ENCODE assay signal across 17 cellular contexts in genomic region chr19:29711584-29712132, GRCh38. TPM values are rescaled to one million over a fixed set of nuclear protein-coding genes. Genes with fewer than 3 reads are reported as not detected.
DNase-seq lines count a peak whose midpoint lies in the region; ATAC-seq and TF ChIP-seq lines count a peak whose summit lies in the region.
"Had no signal": no experiment of that assay in that cellular context is flagged by ENCODE, and none has a peak within 500 bp of the region (broad histone marks: within the 10 kb centered on the region; RNA-seq: fewer than 3 reads in every experiment).

No MANE protein-coding gene starts in this region.

- H3K36me3 Mint-ChIP-seq in activated naive CD4-positive, alpha-beta T cell treated with anti-CD3 and anti-CD28 coated beads for 36 hours (ENCODE audit: low read depth), result peaks cover 23% of the 10 kb centered on the region
- H3K36me3 Mint-ChIP-seq in activated CD4-positive, alpha-beta memory T cell treated with anti-CD3 and anti-CD28 coated beads for 36 hours, result peaks cover 20% of the 10 kb centered on the region
- peaks cover 0 to 6% (median 5%) of the 10 kb centered on the region in 3 donors for H3K36me3 Mint-ChIP-seq in immature natural killer cell

- H4K8ac ChIP-seq in mesendoderm (ENCODE audit: low read depth, low read length), result no peak overlapping the region

- H2BK15ac ChIP-seq in mesendoderm (replicated peaks; ENCODE audit: low read depth), result no peak overlapping the region

- peaks cover 11% of the 10 kb centered on the region for H3K4me1 ChIP-seq in thymus (ENCODE audit: control insufficient read depth, insufficient read depth, low read length)
- peaks cover 8% of the 10 kb centered on the region for H3K4me1 ChIP-seq in mesendoderm (ENCODE audit: control insufficient read depth, low read depth, low read length)
- H3K4me1 ChIP-seq in colonic mucosa, result peaks cover 18% of the 10 kb centered on the region

- H2AK5ac ChIP-seq in mesendoderm (ENCODE audit: low read length), result no peak overlapping the region

- intact Hi-C loops in activated naive CD4-positive, alpha-beta T cell treated with anti-CD3 and anti-CD28 coated beads for 36 hours (cut with micrococcal nuclease), result loop anchor here (10.0 kb wide), 1 partner anchor 513 kb away; no protein-coding TSS in a partner anchor
- intact Hi-C loops in activated CD4-positive, alpha-beta memory T cell treated with anti-CD3 and anti-CD28 coated beads for 36 hours (cut with micrococcal nuclease), result loop anchor here (10.0 kb wide), 1 partner anchor 187 kb away; the partner anchor contains the start of gene VSTM2B
- intact Hi-C loops in colonic mucosa (cut with DNase I), result no loop called here

- no peak overlapping the region for H2BK5ac ChIP-seq in mesendoderm (ENCODE audit: low read length)

- CTCF ChIA-PET in activated naive CD4-positive, alpha-beta T cell treated with anti-CD3 and anti-CD28 coated beads for 36 hours (lab: Charles Lee), result interaction anchor here (0.9 to 7.7 kb wide), 7 partner anchors 10 to 159 kb away, joined by 3 to 145 read pairs (median 5); partner anchors contain the start of genes PLEKHF1 and POP4
- CTCF ChIA-PET in activated CD4-positive, alpha-beta memory T cell treated with anti-CD3 and anti-CD28 coated beads for 36 hours (lab: Charles Lee), result interaction anchor here (0.9 to 8.5 kb wide), 6 partner anchors 19 to 161 kb away, joined by 3 to 192 read pairs (median 8); partner anchors contain the start of gene POP4

- POLR2A ChIA-PET in activated CD4-positive, alpha-beta memory T cell treated with anti-CD3 and anti-CD28 coated beads for 36 hours (lab: Charles Lee), result interaction anchor here (0.7 to 2.1 kb wide), 2 partner anchors 46 to 106 kb away, joined by 3 to 6 read pairs; partner anchors contain the start of genes PLEKHF1 and POP4

- no peaks in the 10 kb centered on the region for H3K27me3 ChIP-seq in thymus (ENCODE audit: control insufficient read depth, insufficient read depth)
- no peaks in the 10 kb centered on the region for H3K27me3 ChIP-seq in mesendoderm (ENCODE audit: insufficient read depth, low read length, poor library complexity)
- no peaks in the 10 kb centered on the region for H3K27me3 ChIP-seq in colonic mucosa
- H3K27me3 ChIP-seq: gastrocnemius medialis had no signal

- no peak for TF ChIP-seq CTCF in colonic mucosa (IDR thresholded peaks at IDR 0.05)

- H3K4ac ChIP-seq in mesendoderm (ENCODE audit: low read depth, low read length), result no peak overlapping the region

- 55% methylated on average over 6 of the region's 6 CpGs for WGBS in thymus
- WGBS in mesendoderm (ENCODE audit: extremely low coverage, insufficient coverage, low lambda C conversion rate), result no CpG with 5 or more reads among the region's 6 CpGs

- peak; percentile 24 for DNase-seq in activated naive CD4-positive, alpha-beta T cell treated with anti-CD3 and anti-CD28 coated beads for 36 hours
- no peak for DNase-seq in activated naive CD4-positive, alpha-beta T cell (lab: John Stamatoyannopoulos, UW)
- no peak for DNase-seq in activated CD4-positive, alpha-beta memory T cell treated with anti-CD3 and anti-CD28 coated beads for 36 hours
- DNase-seq in immature natural killer cell (no peak), mesendoderm (no peak), colonic mucosa (no peak)
- DNase-seq: ACHN; activated CD8-positive, alpha-beta memory T cell treated with anti-CD3 and anti-CD28 coated beads for 24 hours; EL; gastrocnemius medialis; left colon; NCI-H187 treated with DMSO at 0.1 percent for 48 hours; retina; RPMI8226; trophoblast cell had no signal

- no peak overlapping the region for H4K5ac ChIP-seq in mesendoderm (ENCODE audit: low read length)

- no peak overlapping the region for H3K18ac ChIP-seq in mesendoderm (ENCODE audit: low read length)

- ATAC-seq in GM19467 (IDR thresholded peaks at IDR 0.05; ENCODE audit: unreplicated experiment), result no peak
- ATAC-seq: gastrocnemius medialis, left colon had no signal

- no peaks in the 10 kb centered on the region for H3K79me2 ChIP-seq in mesendoderm (ENCODE audit: control insufficient read depth, insufficient read depth, low read length)

- no peak overlapping the region for H3K9ac ChIP-seq in mesendoderm (ENCODE audit: low read length)
- no peak overlapping the region for H3K9ac ChIP-seq in colonic mucosa (ENCODE audit: low read depth in 2 of 2, low read length in 2 of 2)

- no peak overlapping the region for H3K4me3 ChIP-seq in thymus (ENCODE audit: low read length)
- H3K4me3 ChIP-seq in mesendoderm (ENCODE audit: low read length), result no peak overlapping the region
- no peak overlapping the region for H3K4me3 ChIP-seq in colonic mucosa
- H3K4me3 ChIP-seq: gastrocnemius medialis had no signal

- H3K36me3 ChIP-seq in thymus (ENCODE audit: control insufficient read depth, insufficient read depth), result peaks cover 33% of the 10 kb centered on the region
- no peaks in the 10 kb centered on the region for H3K36me3 ChIP-seq in mesendoderm (ENCODE audit: control insufficient read depth, insufficient read depth, low read length)
- no peaks in the 10 kb centered on the region for H3K36me3 ChIP-seq in colonic mucosa

- H3K9me3 Mint-ChIP-seq in activated naive CD4-positive, alpha-beta T cell treated with anti-CD3 and anti-CD28 coated beads for 36 hours, result no peaks in the 10 kb centered on the region
- H3K9me3 Mint-ChIP-seq in activated CD4-positive, alpha-beta memory T cell treated with anti-CD3 and anti-CD28 coated beads for 36 hours, result no peaks in the 10 kb centered on the region
- no peaks in the 10 kb centered on the region for H3K9me3 Mint-ChIP-seq in immature natural killer cell

- no peak overlapping the region for H3K4me2 ChIP-seq in mesendoderm (ENCODE audit: low read length)

- H3K9me3 ChIP-seq in thymus (ENCODE audit: control insufficient read depth) (no peaks in the 10 kb centered on the region), colonic mucosa (no peaks in the 10 kb centered on the region)
- H3K9me3 ChIP-seq: gastrocnemius medialis had no signal

- peaks cover 69% of the 10 kb centered on the region for H3K4me1 Mint-ChIP-seq in activated naive CD4-positive, alpha-beta T cell treated with anti-CD3 and anti-CD28 coated beads for 36 hours (ENCODE audit: low read depth)
- H3K4me1 Mint-ChIP-seq in activated CD4-positive, alpha-beta memory T cell treated with anti-CD3 and anti-CD28 coated beads for 36 hours (ENCODE audit: low read depth), result peaks cover 53% of the 10 kb centered on the region
- peaks cover 72 to 76% of the 10 kb centered on the region in 2 donors for H3K4me1 Mint-ChIP-seq in immature natural killer cell

- H3K23ac ChIP-seq in mesendoderm (ENCODE audit: low read length), result no peak overlapping the region

- H3K27ac ChIP-seq in thymus (ENCODE audit: low read depth) (peak overlapping the region; percentile 73), mesendoderm (ENCODE audit: low read depth, low read length) (no peak overlapping the region), colonic mucosa (no peak overlapping the region)

- no peak overlapping the region for H2BK120ac ChIP-seq in mesendoderm (ENCODE audit: low read depth, low read length)

- peak overlapping the region; percentile 74 for H3K27ac Mint-ChIP-seq in activated naive CD4-positive, alpha-beta T cell treated with anti-CD3 and anti-CD28 coated beads for 36 hours
- H3K27ac Mint-ChIP-seq in activated CD4-positive, alpha-beta memory T cell treated with anti-CD3 and anti-CD28 coated beads for 36 hours, result peak overlapping the region; percentile 47
- peak overlapping the region; percentile 85 to 93 (median 88) for H3K27ac Mint-ChIP-seq in immature natural killer cell

- no peaks in the 10 kb centered on the region for H3K27me3 Mint-ChIP-seq in activated naive CD4-positive, alpha-beta T cell treated with anti-CD3 and anti-CD28 coated beads for 36 hours (ENCODE audit: low read depth)
- no peaks in the 10 kb centered on the region for H3K27me3 Mint-ChIP-seq in activated CD4-positive, alpha-beta memory T cell treated with anti-CD3 and anti-CD28 coated beads for 36 hours
- H3K27me3 Mint-ChIP-seq in immature natural killer cell (ENCODE audit: low read depth in 3 of 3), result peaks cover 7 to 23% (median 15%) of the 10 kb centered on the region in 3 donors

- peaks cover 2% of the 10 kb centered on the region for H3K79me1 ChIP-seq in mesendoderm (ENCODE audit: low read length)

- H3K4me3 Mint-ChIP-seq in activated naive CD4-positive, alpha-beta T cell treated with anti-CD3 and anti-CD28 coated beads for 36 hours, result peak overlapping the region; percentile 28
- no peak overlapping the region for H3K4me3 Mint-ChIP-seq in activated CD4-positive, alpha-beta memory T cell treated with anti-CD3 and anti-CD28 coated beads for 36 hours
- H3K4me3 Mint-ChIP-seq in immature natural killer cell, result peak overlapping the region; percentile 83 to 97 (median 91)

- H3K56ac ChIP-seq in mesendoderm (ENCODE audit: low read length), result no peak overlapping the region

RNA-seq across cellular contexts. Expression of gene C19orf12, which starts 3.4 kb away (rescaled TPM):
- total RNA-seq in activated naive CD4-positive, alpha-beta T cell treated with anti-CD3 and anti-CD28 coated beads for 36 hours, result 10 to 100 TPM; 21.6 to 24.3 TPM
- total RNA-seq in activated CD4-positive, alpha-beta memory T cell treated with anti-CD3 and anti-CD28 coated beads for 36 hours, result 10 to 100 TPM; 32.6 to 32.8 TPM
- polyA plus RNA-seq in immature natural killer cell (10 to 100 TPM; 32.4 to 68.3 (median 60.3) TPM), thymus (27.5 TPM)
- polyA plus RNA-seq in mesendoderm (2013, experiment 1 of 2), result 10.9 TPM
- polyA plus RNA-seq in mesendoderm (2013, experiment 2 of 2), result 10.9 TPM
- 10 to 100 TPM; 15.2 to 15.3 TPM for total RNA-seq in colonic mucosa

RNA-seq across cellular contexts. Expression of gene PLEKHF1, which starts 46.4 kb away (rescaled TPM):
- total RNA-seq in activated naive CD4-positive, alpha-beta T cell treated with anti-CD3 and anti-CD28 coated beads for 36 hours, result 10 to 100 TPM; 20.7 to 21.0 TPM
- total RNA-seq in activated CD4-positive, alpha-beta memory T cell treated with anti-CD3 and anti-CD28 coated beads for 36 hours, result 10 to 100 TPM; 23.6 to 24.3 TPM
- polyA plus RNA-seq in immature natural killer cell (100 to 1,000 TPM; 107 to 244 (median 141) TPM), thymus (35.4 TPM)
- 3.0 TPM for polyA plus RNA-seq in mesendoderm (2013, experiment 1 of 2)
- 3.7 TPM for polyA plus RNA-seq in mesendoderm (2013, experiment 2 of 2)
- total RNA-seq in colonic mucosa, result 1 to 10 TPM; 2.8 to 3.4 TPM

Comparison
In these comparisons a context has a peak if more than half of its experiments do, and no peak if none do; other contexts are left out.
1. RNA of gene PLEKHF1, which starts 46.4 kb away (total RNA-seq): 23.6 to 24.3 TPM in activated CD4-positive, alpha-beta memory T cell treated with anti-CD3 and anti-CD28 coated beads for 36 hours and 20.7 to 21.0 TPM in activated naive CD4-positive, alpha-beta T cell treated with anti-CD3 and anti-CD28 coated beads for 36 hours; 2.8 to 3.4 TPM in colonic mucosa; every median in the first group is over 4 times any median in the second.
2. Peak in every context shown above with its lines, with median percentiles within 50 percentile points of each other: H3K27ac Mint-ChIP-seq.